In the genomic region with DNA sequence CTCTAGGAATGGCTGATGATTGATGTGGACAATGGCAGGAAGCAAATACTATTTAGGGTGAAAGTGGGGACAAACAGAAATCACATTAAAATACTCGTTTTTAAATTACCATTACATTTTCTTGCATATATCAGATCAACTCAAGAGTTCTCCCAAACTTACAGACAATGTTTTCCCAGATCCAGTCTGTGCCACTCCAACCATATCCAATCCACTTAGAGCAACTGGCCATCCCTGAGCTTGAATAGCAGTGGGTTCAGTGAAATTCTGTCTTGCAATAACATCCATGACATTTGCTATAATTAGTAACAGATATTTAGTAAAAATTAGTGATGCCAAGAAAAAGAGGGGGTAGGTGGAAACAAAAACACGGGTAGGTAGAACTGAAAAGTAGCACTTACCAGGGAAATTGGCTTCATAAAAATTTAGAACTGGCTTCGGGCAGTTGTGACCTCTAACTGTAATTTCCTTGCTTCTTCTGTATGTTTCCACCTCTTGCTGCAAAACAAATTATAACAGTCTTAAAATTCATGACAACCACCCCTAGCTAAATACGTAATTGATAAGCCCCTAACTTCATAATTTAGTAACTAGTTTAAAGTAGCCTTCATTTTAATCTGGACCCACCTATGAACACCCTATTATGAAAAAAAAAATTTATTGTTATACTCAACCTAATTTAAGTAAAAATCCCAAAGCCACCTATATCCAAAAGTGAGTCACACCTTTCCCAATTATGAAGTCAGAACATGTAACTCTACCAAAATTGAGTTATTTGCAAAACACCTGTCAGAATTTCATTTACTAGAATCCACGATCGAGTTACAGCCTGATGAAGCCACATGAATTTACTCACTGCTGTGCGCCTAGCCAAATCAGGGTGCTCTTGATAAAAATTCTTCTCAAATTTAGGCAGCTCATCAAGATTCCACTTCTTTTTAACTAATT, we compare ENCODE assay signal across 8 cellular contexts. TPM values are rescaled to one million over a fixed set of nuclear protein-coding genes. Genes with fewer than 3 reads are reported as not detected.
DNase-seq lines count a peak whose midpoint lies in the region; TF ChIP-seq lines count a peak whose summit lies in the region.

No MANE protein-coding gene starts in this region.

- H3K27me3 ChIP-seq in adipocyte (replicated peaks; ENCODE audit: control insufficient read depth, insufficient read depth, low read length): no peaks in the 10 kb centered on the region
- no peaks in the 10 kb centered on the region for H3K27me3 ChIP-seq in kidney epithelial cell (ENCODE audit: control insufficient read depth, insufficient read depth, low read length)

- H3K4me3 Mint-ChIP-seq in T-helper 1 cell treated with Interleukin-12 subunit alpha and Interleukin-12 subunit beta and Interleukin-4 antibody, amounts not matched to agents 30 μg/mL and 1 μg/mL, for 36 hours: peak overlapping the region; percentile 99

- DNase-seq in T-helper 1 cell (no peak), adipocyte (ENCODE audit: low read depth) (peak; percentile 42), kidney epithelial cell (ENCODE audit: low read depth) (no peak), AML-193 (lab: John Stamatoyannopoulos, UW) (no peak), NCI-H82 treated with DMSO at 0.1 percent for 48 hours (lab: John Stamatoyannopoulos, UW; ENCODE audit: unreplicated experiment) (no peak), HuH-7 (ENCODE audit: low spot score) (no peak)

- H3K4me1 ChIP-seq in adipocyte (ENCODE audit: control insufficient read depth, insufficient read depth, low read length): peaks cover 59% of the 10 kb centered on the region

- peaks cover 65% of the 10 kb centered on the region for H3K36me3 Mint-ChIP-seq in T-helper 1 cell treated with Interleukin-12 subunit alpha and Interleukin-12 subunit beta and Interleukin-4 antibody, amounts not matched to agents 30 μg/mL and 1 μg/mL, for 36 hours (ENCODE audit: low read depth)

- H3K27me3 Mint-ChIP-seq in T-helper 1 cell treated with Interleukin-12 subunit alpha and Interleukin-12 subunit beta and Interleukin-4 antibody, amounts not matched to agents 30 μg/mL and 1 μg/mL, for 36 hours (ENCODE audit: low read depth): no peaks in the 10 kb centered on the region

- H3K9me3 Mint-ChIP-seq in T-helper 1 cell treated with Interleukin-12 subunit alpha and Interleukin-12 subunit beta and Interleukin-4 antibody, amounts not matched to agents 30 μg/mL and 1 μg/mL, for 36 hours: no peaks in the 10 kb centered on the region

- H3K27ac ChIP-seq in temporal lobe (ENCODE audit: low read depth, low read length): peak overlapping the region; percentile 99

- peak overlapping the region; percentile 100 for H3K9ac ChIP-seq in adipocyte (ENCODE audit: low read length)

- peaks cover 61% of the 10 kb centered on the region for H3K36me3 ChIP-seq in adipocyte (ENCODE audit: control insufficient read depth, insufficient read depth, low read length, severe bottlenecking)
- peaks cover 7% of the 10 kb centered on the region for H3K36me3 ChIP-seq in kidney epithelial cell (ENCODE audit: control insufficient read depth, insufficient read depth, low read length)

- H3K4me1 Mint-ChIP-seq in T-helper 1 cell treated with Interleukin-12 subunit alpha and Interleukin-12 subunit beta and Interleukin-4 antibody, amounts not matched to agents 30 μg/mL and 1 μg/mL, for 36 hours (ENCODE audit: low read depth): peaks cover 60% of the 10 kb centered on the region

- H3K4me3 ChIP-seq in adipocyte (ENCODE audit: low read length): peak overlapping the region; percentile 93
- H3K4me3 ChIP-seq in kidney epithelial cell (ENCODE audit: low read depth, low read length): peak overlapping the region; percentile 100

- no peaks in the 10 kb centered on the region for H3K9me3 ChIP-seq in adipocyte (ENCODE audit: control insufficient read depth, low read length)

- H3K27ac Mint-ChIP-seq in T-helper 1 cell treated with Interleukin-12 subunit alpha and Interleukin-12 subunit beta and Interleukin-4 antibody, amounts not matched to agents 30 μg/mL and 1 μg/mL, for 36 hours: peak overlapping the region; percentile 100

- TF ChIP-seq CTCF in kidney epithelial cell (IDR thresholded peaks at IDR 0.05; ENCODE audit: insufficient read depth, low read length, poor library complexity, severe bottlenecking): no peak

RNA-seq across cellular contexts. Expression of a gene that starts 2.0 kb away (rescaled TPM):
- total RNA-seq in kidney epithelial cell (614 and 1,044 TPM in 2 replicates), temporal lobe (470 TPM)

RNA-seq across cellular contexts. Expression of a gene that starts 2.7 kb away (rescaled TPM):
- total RNA-seq in kidney epithelial cell (38.6 and 39.8 TPM in 2 replicates), temporal lobe (70.6 TPM)

RNA-seq across cellular contexts. Expression of a gene that starts 7.2 kb away (rescaled TPM):
- 6.9 and 7.6 TPM in 2 replicates for total RNA-seq in kidney epithelial cell
- total RNA-seq in temporal lobe: 9.6 TPM

RNA-seq across cellular contexts. Expression of a gene that starts 55.2 kb away (rescaled TPM):
- total RNA-seq in kidney epithelial cell (not detected in 2 replicates), temporal lobe (0.98 TPM)
